In genomic region chr1:234490789-234491479, GRCh38 we compare ENCODE assay signal across 18 cellular contexts.
A peak's percentile ranks its signal among the peaks of the same experiment; 100 is the strongest.
DNase-seq lines count a peak whose midpoint lies in the region; ATAC-seq lines count a peak whose summit lies in the region.
"Had no signal": no experiment of that assay in that cellular context is flagged by ENCODE, and none has a peak within 500 bp of the region (broad histone marks: within the 10 kb centered on the region; RNA-seq: fewer than 3 reads in every experiment).

No MANE protein-coding gene starts in this region.

- H3K27ac Mint-ChIP-seq in stimulated activated naive CD8-positive, alpha-beta T cell treated with anti-CD3 and anti-CD28 coated beads, Interleukin-15, Interleukin-2, amounts not matched to agents 100 ng/mL and 50 ng/mL, for 24 hours = peak overlapping the region; percentile 70
- H3K27ac Mint-ChIP-seq in dendritic cell treated with granulocyte-macrophage colony-stimulating factor and Interleukin-4, amounts not matched to agents 40 ng/mL and 50 ng/mL, for 4 days = peak overlapping the region; percentile 64
- H3K27ac Mint-ChIP-seq: CD8-positive, alpha-beta T cell had no signal

- no peak overlapping the region for H3K4me3 Mint-ChIP-seq in stimulated activated naive CD8-positive, alpha-beta T cell treated with anti-CD3 and anti-CD28 coated beads, Interleukin-15, Interleukin-2, amounts not matched to agents 100 ng/mL and 50 ng/mL, for 24 hours
- no peak overlapping the region for H3K4me3 Mint-ChIP-seq in dendritic cell treated with granulocyte-macrophage colony-stimulating factor and Interleukin-4, amounts not matched to agents 40 ng/mL and 50 ng/mL, for 4 days
- H3K4me3 Mint-ChIP-seq: CD8-positive, alpha-beta T cell had no signal

- peaks cover 57% of the 10 kb centered on the region for H3K4me1 Mint-ChIP-seq in stimulated activated naive CD8-positive, alpha-beta T cell treated with anti-CD3 and anti-CD28 coated beads, Interleukin-15, Interleukin-2, amounts not matched to agents 100 ng/mL and 50 ng/mL, for 24 hours (ENCODE audit: low read depth)
- H3K4me1 Mint-ChIP-seq in dendritic cell treated with granulocyte-macrophage colony-stimulating factor and Interleukin-4, amounts not matched to agents 40 ng/mL and 50 ng/mL, for 4 days (ENCODE audit: low read depth) = peaks cover 53% of the 10 kb centered on the region

- intact Hi-C loops in dendritic cell treated with granulocyte-macrophage colony-stimulating factor and Interleukin-4, amounts not matched to agents 40 ng/mL and 50 ng/mL, for 4 days (cut with micrococcal nuclease) = no loop called here

- ATAC-seq in stimulated activated naive CD8-positive, alpha-beta T cell treated with anti-CD3 and anti-CD28 coated beads, Interleukin-15, Interleukin-2, amounts not matched to agents 100 U/mL and 50 U/mL, for 24 hours = no peak
- ATAC-seq: CD8-positive, alpha-beta T cell had no signal

- H3K27me3 Mint-ChIP-seq in stimulated activated naive CD8-positive, alpha-beta T cell treated with anti-CD3 and anti-CD28 coated beads, Interleukin-15, Interleukin-2, amounts not matched to agents 100 ng/mL and 50 ng/mL, for 24 hours = peaks cover 6% of the 10 kb centered on the region
- no peaks in the 10 kb centered on the region for H3K27me3 Mint-ChIP-seq in dendritic cell treated with granulocyte-macrophage colony-stimulating factor and Interleukin-4, amounts not matched to agents 40 ng/mL and 50 ng/mL, for 4 days

- H3K36me3 Mint-ChIP-seq in stimulated activated naive CD8-positive, alpha-beta T cell treated with anti-CD3 and anti-CD28 coated beads, Interleukin-15, Interleukin-2, amounts not matched to agents 100 ng/mL and 50 ng/mL, for 24 hours (ENCODE audit: low read depth) = no peaks in the 10 kb centered on the region
- no peaks in the 10 kb centered on the region for H3K36me3 Mint-ChIP-seq in dendritic cell treated with granulocyte-macrophage colony-stimulating factor and Interleukin-4, amounts not matched to agents 40 ng/mL and 50 ng/mL, for 4 days (ENCODE audit: low read depth)
- H3K36me3 Mint-ChIP-seq: CD8-positive, alpha-beta T cell had no signal

- no peaks in the 10 kb centered on the region for H3K9me3 Mint-ChIP-seq in stimulated activated naive CD8-positive, alpha-beta T cell treated with anti-CD3 and anti-CD28 coated beads, Interleukin-15, Interleukin-2, amounts not matched to agents 100 ng/mL and 50 ng/mL, for 24 hours
- no peaks in the 10 kb centered on the region for H3K9me3 Mint-ChIP-seq in dendritic cell treated with granulocyte-macrophage colony-stimulating factor and Interleukin-4, amounts not matched to agents 40 ng/mL and 50 ng/mL, for 4 days
- H3K9me3 Mint-ChIP-seq: CD8-positive, alpha-beta T cell had no signal

- no peak for DNase-seq in stimulated activated naive CD8-positive, alpha-beta T cell treated with anti-CD3 and anti-CD28 coated beads, Interleukin-15, Interleukin-2, amounts not matched to agents 100 U/mL and 50 U/mL, for 24 hours
- peak; percentile 87 for DNase-seq in OCI-M1 (lab: John Stamatoyannopoulos, UW)
- DNase-seq in nucleus accumbens (lab: John Stamatoyannopoulos, UW) = no peak
- no peak for DNase-seq in NCI-H1436 treated with DMSO at 0.1 percent for 48 hours (lab: John Stamatoyannopoulos, UW)
- DNase-seq in hippocampal formation (lab: John Stamatoyannopoulos, UW) = no peak
- DNase-seq in activated T-cell treated with anti-CD3 and anti-CD28 coated beads for 4 hours = no peak
- DNase-seq: activated CD4-positive, alpha-beta T cell treated with anti-CD3 and anti-CD28 coated beads for 4 hours; CD8-positive, alpha-beta T cell; DMS79; head of caudate nucleus; left ventricle myocardium inferior; NCI-H1048; NCI-H748 treated with DMSO at 0.1 percent for 48 hours; PC-9; T-helper 9 cell; testis had no signal
